ENCODE assay signal across 17 cellular contexts in genomic region chr10:73853196-73853595, GRCh38. TPM values are rescaled to one million over a fixed set of nuclear protein-coding genes. Genes with fewer than 3 reads are reported as not detected.
A peak's percentile ranks its signal among the peaks of the same experiment; 100 is the strongest.
DNase-seq lines count a peak whose midpoint lies in the region; ATAC-seq and TF ChIP-seq lines count a peak whose summit lies in the region.
"Had no signal": no experiment of that assay in that cellular context is flagged by ENCODE, and none has a peak within 500 bp of the region (broad histone marks: within the 10 kb centered on the region; RNA-seq: fewer than 3 reads in every experiment).

No MANE protein-coding gene starts in this region.

- no peaks in the 10 kb centered on the region for H3K36me3 ChIP-seq in neural progenitor cell

- H3K27ac Mint-ChIP-seq in neural progenitor cell: peak overlapping the region; percentile 67

- H3K27me3 ChIP-seq in neural progenitor cell: no peaks in the 10 kb centered on the region

- H2AFZ ChIP-seq in neural progenitor cell (replicated peaks): no peak overlapping the region
- H2AFZ ChIP-seq: PC-9 had no signal

- H3K4me1 ChIP-seq in neural progenitor cell: no peaks in the 10 kb centered on the region

- CTCF ChIA-PET in RWPE1 (lab: Yijun Ruan, JAX): interaction anchor here (0.7 to 3.8 kb wide), 4 partner anchors 10 to 228 kb away, joined by 3 to 25 read pairs (median 3); no protein-coding TSS in a partner anchor

- peaks cover 32% of the 10 kb centered on the region for H3K4me1 Mint-ChIP-seq in neural progenitor cell

- H3K79me2 ChIP-seq in neural progenitor cell (ENCODE audit: low read depth): no peaks in the 10 kb centered on the region

- H3F3A ChIP-seq in neural progenitor cell (ENCODE audit: low read depth): no peaks in the 10 kb centered on the region

- no peak overlapping the region for H3K4me3 Mint-ChIP-seq in neural progenitor cell
- H3K4me3 Mint-ChIP-seq: CD8-positive, alpha-beta memory T cell had no signal

- no peaks in the 10 kb centered on the region for H3K9me3 ChIP-seq in neural progenitor cell (ENCODE audit: low read depth)

- DNase-seq in RWPE1 (ENCODE audit: low spot score): no peak
- DNase-seq in coronary artery (ENCODE audit: low spot score): no peak
- no peak for DNase-seq in neural progenitor cell (ENCODE audit: low spot score)
- no peak for DNase-seq in NCI-H1417 treated with DMSO at 0.1 percent for 48 hours (lab: John Stamatoyannopoulos, UW)
- no peak for DNase-seq in NCI-H146 treated with DMSO at 0.1 percent for 48 hours (lab: John Stamatoyannopoulos, UW; ENCODE audit: unreplicated experiment)
- DNase-seq: CD8-positive, alpha-beta memory T cell; DMS79; HCEC 1CT; NCI-H1417; NCI-H2081 treated with DMSO at 0.1 percent for 48 hours; NCI-H510A; NCI-H82; PC-9 had no signal

- H3K9ac ChIP-seq in neural progenitor cell: no peak overlapping the region

- POLR2A ChIA-PET in RWPE1 (lab: Yijun Ruan, JAX; ENCODE audit: low non-redundant PET): interaction anchor here (0.5 kb wide), 1 partner anchor 9 kb away, joined by 10 read pairs; no protein-coding TSS in a partner anchor

- TF ChIP-seq CTCF in RWPE1 (conservative IDR thresholded peaks at IDR 0.05; ENCODE audit: low read depth): no peak
- no peak for TF ChIP-seq CTCF in coronary artery (IDR thresholded peaks at IDR 0.05)
- no peak for TF ChIP-seq CTCF in neural progenitor cell (IDR thresholded peaks at IDR 0.05)

- peaks cover 18% of the 10 kb centered on the region for H3K36me3 Mint-ChIP-seq in neural progenitor cell

- no peak overlapping the region for H3K4me2 ChIP-seq in neural progenitor cell
- H3K4me2 ChIP-seq: PC-9 had no signal

- peaks cover 45% of the 10 kb centered on the region for H4K20me1 ChIP-seq in neural progenitor cell (ENCODE audit: low read depth)

- H3K27ac ChIP-seq in RWPE1 (0 out of 2 replicates have a peak overlapping the region, but pooled peaks have one; percentile 3), coronary artery (peak overlapping the region; percentile 90 to 91), neural progenitor cell (no peak overlapping the region), temporal lobe (ENCODE audit: low read depth, low read length) (peak overlapping the region; percentile 33)
- H3K27ac ChIP-seq: PC-9 had no signal

- peaks cover 4% of the 10 kb centered on the region for H3K27me3 Mint-ChIP-seq in neural progenitor cell (ENCODE audit: insufficient read depth, low read depth)
- H3K27me3 Mint-ChIP-seq: CD8-positive, alpha-beta memory T cell had no signal

- no peak for ATAC-seq in HG03469 (IDR thresholded peaks at IDR 0.05; ENCODE audit: unreplicated experiment)
- ATAC-seq in HG02973 (IDR thresholded peaks at IDR 0.05; ENCODE audit: unreplicated experiment): no peak
- ATAC-seq: K562 had no signal

- H3K4me3 ChIP-seq in coronary artery (no peak overlapping the region), neural progenitor cell (no peak overlapping the region)
- H3K4me3 ChIP-seq: K562, PC-9 had no signal

- H3K9me3 Mint-ChIP-seq in neural progenitor cell: no peaks in the 10 kb centered on the region
- H3K9me3 Mint-ChIP-seq: CD8-positive, alpha-beta memory T cell had no signal

RNA-seq across cellular contexts. Expression of gene CAMK2G, which starts 21.2 kb away (rescaled TPM):
- total RNA-seq in neural progenitor cell (ENCODE audit: low replicate concordance): 35.0 and 36.6 TPM in 2 replicates
- 53.8 TPM for total RNA-seq in temporal lobe

RNA-seq across cellular contexts. Expression of gene NDST2, which starts 41.8 kb away (rescaled TPM):
- total RNA-seq in neural progenitor cell (ENCODE audit: low replicate concordance): 12.4 and 32.1 TPM in 2 replicates
- total RNA-seq in temporal lobe: 14.5 TPM

RNA-seq across cellular contexts. Expression of gene PLAU, which starts 57.7 kb away (rescaled TPM):
- 7.6 and 10.7 TPM in 2 replicates for total RNA-seq in neural progenitor cell (ENCODE audit: low replicate concordance)
- total RNA-seq in temporal lobe: 0.98 TPM
